14 cellular contexts compared by ENCODE assay signal in genomic region chr17:34153988-34154387, GRCh38.
DNase-seq lines count a peak whose midpoint lies in the region; ATAC-seq, FAIRE-seq and TF ChIP-seq lines count a peak whose summit lies in the region.
"Had no signal": no experiment of that assay in that cellular context is flagged by ENCODE, and none has a peak within 500 bp of the region (broad histone marks: within the 10 kb centered on the region; RNA-seq: fewer than 3 reads in every experiment).

No MANE protein-coding gene starts in this region.

- POLR2A ChIA-PET in WTC11 (lab: Charles Lee), result no interaction called here
- POLR2A ChIA-PET in H1 (lab: Charles Lee; ENCODE audit: partially characterized antibody), result interaction anchor here (0.8 to 5.9 kb wide), 3 partner anchors 13 to 1210 kb away, joined by 3 to 36 read pairs (median 5); no protein-coding TSS in a partner anchor

- no peak overlapping the region for H2AK5ac ChIP-seq in H9 (ENCODE audit: insufficient read length, low read length)
- H2AK5ac ChIP-seq in H1 (ENCODE audit: low read depth, low read length), result no peak overlapping the region

- H3K18ac ChIP-seq in H9 (ENCODE audit: insufficient read length, low read depth, low read length), result no peak overlapping the region
- no peak overlapping the region for H3K18ac ChIP-seq in H1 (ENCODE audit: extremely low read depth, low read length)

- H3K27ac Mint-ChIP-seq in H9 (no peak overlapping the region), WTC11 (no peak overlapping the region)
- H3K27ac Mint-ChIP-seq in stimulated activated effector memory CD8-positive, alpha-beta T cell treated with anti-CD3 and anti-CD28 coated beads, Interleukin-12 subunit alpha, Interleukin-12 subunit beta, amount 100 ng/mL, for 72 hours, result no peak overlapping the region
- H3K27ac Mint-ChIP-seq: CD8-positive, alpha-beta memory T cell had no signal

- intact Hi-C loops in heart left ventricle (cut with DNase I), result loop anchor here in 1 of 10 donors (10.0 kb wide), 1 partner anchor 59 kb away; no protein-coding TSS in a partner anchor

- H3F3A ChIP-seq in neural cell (ENCODE audit: insufficient read depth, low read length, poor library complexity, severe bottlenecking), result no peaks in the 10 kb centered on the region

- H3K4me1 Mint-ChIP-seq in H9 (peaks cover 58 to 62% of the 10 kb centered on the region in 2 experiments), WTC11 (peaks cover 73% of the 10 kb centered on the region)
- peaks cover 20% of the 10 kb centered on the region for H3K4me1 Mint-ChIP-seq in stimulated activated effector memory CD8-positive, alpha-beta T cell treated with anti-CD3 and anti-CD28 coated beads, Interleukin-12 subunit alpha, Interleukin-12 subunit beta, amount 100 ng/mL, for 72 hours

- WGBS in H9 (ENCODE audit: extremely low coverage, insufficient read length, low lambda C conversion rate), result no CpG with 5 or more reads among the region's 6 CpGs
- 89% methylated on average over 6 of the region's 6 CpGs; no CpG with 5 or more reads in 1 of the 2 experiments for WGBS in H1 (ENCODE audit: extremely low coverage in 1 of 2, insufficient coverage in 1 of 2, insufficient read length in 1 of 2, insufficient replicate concordance in 2 of 2, low coverage in 1 of 2, low lambda C conversion rate in 2 of 2, missing lambda C conversion rate in 1 of 2), 2 experiments
- 72 to 81% (median 78%) methylated on average over 6 of the region's 6 CpGs for whole genome bisulfite sequencing in heart left ventricle, 4 donors
- WGBS in tibial nerve, 2 donors, result 56 to 65% methylated on average over 6 of the region's 6 CpGs

- TF ChIP-seq POLR2A in H1 (IDR thresholded peaks at IDR 0.05; ENCODE audit: control extremely low read depth in 1 of 2, low read depth in 2 of 2, low read length in 2 of 2), result no peak
- TF ChIP-seq POLR2A in heart left ventricle (IDR thresholded peaks at IDR 0.05), result no peak
- no peak for TF ChIP-seq POLR2A in tibial nerve (IDR thresholded peaks at IDR 0.05)

- H3K56ac ChIP-seq in H9 (ENCODE audit: insufficient read length, low read depth, low read length), result no peak overlapping the region
- no peak overlapping the region for H3K56ac ChIP-seq in H1 (replicated peaks; ENCODE audit: insufficient read length, low read depth, low read length)

- no peak overlapping the region for H3T11ph ChIP-seq in H9 (ENCODE audit: low read length)

- H3K23me2 ChIP-seq in H9 (ENCODE audit: insufficient read length, low read depth, low read length, poor library complexity, severe bottlenecking) (peaks cover 7% of the 10 kb centered on the region), H1 (ENCODE audit: low read depth, low read length) (peaks cover 10% of the 10 kb centered on the region)

- H3K9me3 ChIP-seq in H9 (ENCODE audit: control insufficient read depth, low read depth, low read length), result no peaks in the 10 kb centered on the region
- no peaks in the 10 kb centered on the region for H3K9me3 ChIP-seq in H1 (ENCODE audit: insufficient read depth in 2 of 2, low read depth in 1 of 2, low read length in 1 of 2)
- H3K9me3 ChIP-seq in neural cell (ENCODE audit: low read length), result no peaks in the 10 kb centered on the region
- no peaks in the 10 kb centered on the region for H3K9me3 ChIP-seq in heart left ventricle
- no peaks in the 10 kb centered on the region for H3K9me3 ChIP-seq in tibial nerve
- H3K9me3 ChIP-seq: A549, BLaER1, Caco-2, HAP-1 had no signal

- FAIRE-seq in H1 (lab: Jason Lieb, UNC), result no peak
- FAIRE-seq: A549, HTR-8/SVneo had no signal

- H3K79me1 ChIP-seq in H9 (ENCODE audit: insufficient read depth, low read depth, low read length, poor library complexity, severe bottlenecking) (no peaks in the 10 kb centered on the region), H1 (ENCODE audit: low read depth, low read length) (no peaks in the 10 kb centered on the region)

- H3K36me3 Mint-ChIP-seq in H9 (ENCODE audit: insufficient read depth in 1 of 3, low read depth in 3 of 3), result peaks cover 0 to 15% (median 13%) of the 10 kb centered on the region in 3 experiments; a peak in 3 of 7 replicates
- H3K36me3 Mint-ChIP-seq in WTC11, result peaks cover 9% of the 10 kb centered on the region
- H3K36me3 Mint-ChIP-seq in stimulated activated effector memory CD8-positive, alpha-beta T cell treated with anti-CD3 and anti-CD28 coated beads, Interleukin-12 subunit alpha, Interleukin-12 subunit beta, amount 100 ng/mL, for 72 hours, result no peaks in the 10 kb centered on the region
- H3K36me3 Mint-ChIP-seq: CD8-positive, alpha-beta memory T cell had no signal

- no peak overlapping the region for H2AFZ ChIP-seq in H9 (ENCODE audit: low read length)
- H2AFZ ChIP-seq in H1 (ENCODE audit: low read length), result no peak overlapping the region
- H2AFZ ChIP-seq in neural cell (ENCODE audit: low read depth, low read length), result no peak overlapping the region

- no peaks in the 10 kb centered on the region for H4K20me1 ChIP-seq in H9 (ENCODE audit: control insufficient read depth, insufficient read depth, insufficient read length)
- H4K20me1 ChIP-seq in H1 (replicated peaks in 1 of 2; ENCODE audit: control insufficient read depth in 1 of 2, insufficient read depth in 2 of 2, low read length in 2 of 2), result no peaks in the 10 kb centered on the region
- H4K20me1 ChIP-seq in neural cell (ENCODE audit: insufficient read depth), result no peaks in the 10 kb centered on the region
- H4K20me1 ChIP-seq: BLaER1 had no signal

- no peaks in the 10 kb centered on the region for H3K79me2 ChIP-seq in H9 (ENCODE audit: insufficient read depth, low read length)
- H3K79me2 ChIP-seq in H1 (ENCODE audit: control insufficient read depth in 1 of 2, insufficient read depth in 2 of 2, low read length in 2 of 2), result 0 out of 4 replicates have a peak, but pooled peaks cover 0 to 2% of the 10 kb centered on the region in 2 experiments
- H3K79me2 ChIP-seq in neural cell (replicated peaks; ENCODE audit: insufficient read depth, low read length), result no peaks in the 10 kb centered on the region

- TF ChIP-seq EP300 in H1 (IDR thresholded peaks at IDR 0.05; ENCODE audit: borderline replicate concordance in 1 of 2, low read depth in 2 of 2, low read length in 2 of 2), result no peak
- no peak for TF ChIP-seq EP300 in neural cell (conservative IDR thresholded peaks at IDR 0.05; ENCODE audit: poor library complexity, severe bottlenecking)
- no peak for TF ChIP-seq EP300 in tibial nerve (IDR thresholded peaks at IDR 0.05)

- TF ChIP-seq CTCF in H9 (conservative IDR thresholded peaks at IDR 0.05) (no peak), WTC11 (IDR thresholded peaks at IDR 0.05) (no peak), H1 (IDR thresholded peaks at IDR 0.05; ENCODE audit: control extremely low read depth in 1 of 3, insufficient read depth in 1 of 3, low read depth in 1 of 3, low read length in 3 of 3) (no peak), neural cell (IDR thresholded peaks at IDR 0.05; ENCODE audit: poor library complexity, severe bottlenecking) (no peak), heart left ventricle (IDR thresholded peaks at IDR 0.05) (no peak), tibial nerve (IDR thresholded peaks at IDR 0.05) (no peak)

- H3K36me3 ChIP-seq in H1 (ENCODE audit: control insufficient read depth in 2 of 4, insufficient read depth in 4 of 4, low read length in 3 of 4), result no peaks in the 10 kb centered on the region
- no peaks in the 10 kb centered on the region for H3K36me3 ChIP-seq in neural cell (ENCODE audit: insufficient read depth, low read length)
- no peaks in the 10 kb centered on the region for H3K36me3 ChIP-seq in heart left ventricle
- H3K36me3 ChIP-seq in tibial nerve, result no peaks in the 10 kb centered on the region
- H3K36me3 ChIP-seq: BLaER1, HAP-1 had no signal

- H3K27ac ChIP-seq in H9 (ENCODE audit: insufficient read length, low read depth, low read length) (no peak overlapping the region), H1 (ENCODE audit: low read depth, low read length) (no peak overlapping the region), neural cell (ENCODE audit: low read length) (no peak overlapping the region), heart left ventricle (no peak overlapping the region), tibial nerve (no peak overlapping the region)
- H3K27ac ChIP-seq: A549, BLaER1 had no signal

- H2BK12ac ChIP-seq in H9 (ENCODE audit: insufficient read length, low read depth, low read length) (no peak overlapping the region), H1 (ENCODE audit: low read depth, low read length) (peak overlapping the region; percentile 100)

- no peak for DNase-seq in H9
- DNase-seq in WTC11 (ENCODE audit: low spot score), result no peak
- no peak for DNase-seq in H1 (ENCODE audit: low read depth in 1 of 2, low spot score in 2 of 2)
- no peak for DNase-seq in heart left ventricle
- DNase-seq in tibial nerve (ENCODE audit: low spot score in 2 of 2), result no peak
- DNase-seq in stimulated activated effector memory CD8-positive, alpha-beta T cell treated with anti-CD3 and anti-CD28 coated beads, Interleukin-12 subunit alpha, Interleukin-12 subunit beta, amount 100 ng/mL, for 72 hours (ENCODE audit: low spot score in 2 of 2), result no peak
- DNase-seq: Caco-2; CD8-positive, alpha-beta memory T cell had no signal

- H4K5ac ChIP-seq in H9 (ENCODE audit: insufficient read length, low read depth, low read length), result no peak overlapping the region
- H4K5ac ChIP-seq in H1 (ENCODE audit: insufficient read length, low read depth, low read length), result no peak overlapping the region

- H3K27me3 Mint-ChIP-seq in H9 (ENCODE audit: low read depth) (peaks cover 21% of the 10 kb centered on the region), WTC11 (ENCODE audit: low read depth) (peaks cover 14% of the 10 kb centered on the region)

- no peak overlapping the region for H3K23ac ChIP-seq in H9 (ENCODE audit: insufficient read length, low read depth, low read length)
- H3K23ac ChIP-seq in H1 (ENCODE audit: insufficient read length), result no peak overlapping the region

- H2BK15ac ChIP-seq in H9 (ENCODE audit: low read depth, low read length) (no peak overlapping the region), H1 (ENCODE audit: low read length) (0 out of 2 replicates have a peak overlapping the region, but pooled peaks have one; percentile 19)

- H4K8ac ChIP-seq in H9 (replicated peaks; ENCODE audit: insufficient read length, low read depth, low read length) (no peak overlapping the region), H1 (ENCODE audit: extremely low read depth, insufficient read depth, low read length) (no peak overlapping the region)

- H4K91ac ChIP-seq in H9 (ENCODE audit: insufficient read length, low read depth, low read length) (no peak overlapping the region), H1 (replicated peaks; ENCODE audit: insufficient read length, low read length) (no peak overlapping the region)

- no peak overlapping the region for H2BK120ac ChIP-seq in H9 (ENCODE audit: low read depth, low read length, poor library complexity, severe bottlenecking)
- no peak overlapping the region for H2BK120ac ChIP-seq in H1 (replicated peaks; ENCODE audit: low read depth, low read length)

- H3K4me3 ChIP-seq in H1 (ENCODE audit: extremely low read depth in 1 of 4, insufficient read depth in 2 of 4, low read depth in 3 of 4, low read length in 4 of 4) (no peak overlapping the region), neural cell (ENCODE audit: low read length) (no peak overlapping the region), heart left ventricle (no peak overlapping the region), tibial nerve (no peak overlapping the region)
- H3K4me3 ChIP-seq: A549, BLaER1, HAP-1 had no signal

- H3K4me3 Mint-ChIP-seq in H9, result no peak overlapping the region
- peak overlapping the region; percentile 85; the same call in 1 of the 2 replicates for H3K4me3 Mint-ChIP-seq in WTC11
- H3K4me3 Mint-ChIP-seq in stimulated activated effector memory CD8-positive, alpha-beta T cell treated with anti-CD3 and anti-CD28 coated beads, Interleukin-12 subunit alpha, Interleukin-12 subunit beta, amount 100 ng/mL, for 72 hours, result no peak overlapping the region
- H3K4me3 Mint-ChIP-seq: CD8-positive, alpha-beta memory T cell had no signal

- no peak overlapping the region for H2BK5ac ChIP-seq in H9 (ENCODE audit: insufficient read length, low read length)
- 0 out of 2 replicates have a peak overlapping the region, but pooled peaks have one; percentile 18 for H2BK5ac ChIP-seq in H1 (ENCODE audit: low read depth, low read length)

- TF ChIP-seq RAD21 in H1 (IDR thresholded peaks at IDR 0.05 in 1 of 2, conservative IDR thresholded peaks at IDR 0.05 in 1 of 2; ENCODE audit: low read depth in 2 of 2, low read length in 2 of 2) (no peak), neural cell (conservative IDR thresholded peaks at IDR 0.05) (no peak)

- H3K14ac ChIP-seq in H9 (ENCODE audit: insufficient read depth, low read length), result no peak overlapping the region
- H3K14ac ChIP-seq in H1 (ENCODE audit: insufficient read length), result no peak overlapping the region

- H3K4ac ChIP-seq in H9 (ENCODE audit: low read depth, low read length), result no peak overlapping the region
- H3K4ac ChIP-seq in H1 (replicated peaks; ENCODE audit: insufficient read length, low read depth, low read length), result no peak overlapping the region

- H2BK20ac ChIP-seq in H9 (ENCODE audit: low read depth, low read length, poor library complexity, severe bottlenecking) (no peak overlapping the region), H1 (ENCODE audit: low read length) (0 out of 2 replicates have a peak overlapping the region, but pooled peaks have one; percentile 9)

- H3K4me1 ChIP-seq in H9 (ENCODE audit: insufficient read depth, low read length) (peaks cover 32% of the 10 kb centered on the region), H1 (replicated peaks in 1 of 4; ENCODE audit: control insufficient read depth in 3 of 4, insufficient read depth in 4 of 4, low read length in 3 of 4) (peaks cover 19 to 37% (median 29%) of the 10 kb centered on the region in 4 experiments), heart left ventricle (peaks cover 0 to 10% (median 0%) of the 10 kb centered on the region in 12 donors), tibial nerve (peaks cover 0 to 14% (median 0%) of the 10 kb centered on the region in 4 donors)
- H3K4me1 ChIP-seq: A549, Caco-2 had no signal

- H3K9me3 Mint-ChIP-seq in H9 (peaks cover 6 to 8% of the 10 kb centered on the region in 2 experiments), WTC11 (peaks cover 14% of the 10 kb centered on the region)
- H3K9me3 Mint-ChIP-seq in stimulated activated effector memory CD8-positive, alpha-beta T cell treated with anti-CD3 and anti-CD28 coated beads, Interleukin-12 subunit alpha, Interleukin-12 subunit beta, amount 100 ng/mL, for 72 hours, result no peaks in the 10 kb centered on the region

- H3K9ac ChIP-seq in H9 (ENCODE audit: extremely low read depth, insufficient read length, low read length) (no peak overlapping the region), H1 (replicated peaks in 1 of 4; ENCODE audit: extremely low read depth in 1 of 4, low read depth in 3 of 4, low read length in 3 of 4) (no peak overlapping the region), neural cell (ENCODE audit: low read length) (no peak overlapping the region)
- H3K9ac ChIP-seq: BLaER1 had no signal

- CTCF ChIA-PET in WTC11 (lab: Charles Lee) (interaction anchor here (1.0 to 6.4 kb wide), 8 partner anchors 9 to 226 kb away, joined by 3 to 67 read pairs (median 10); no protein-coding TSS in a partner anchor), H1 (lab: Charles Lee; ENCODE audit: partially characterized antibody) (interaction anchor here (0.7 to 8.1 kb wide), 10 partner anchors 9 to 429 kb away, joined by 3 to 77 read pairs (median 19); no protein-coding TSS in a partner anchor)

- H3K4me2 ChIP-seq in H9 (ENCODE audit: insufficient read depth, insufficient read length, low read length) (peak overlapping the region; percentile 35), H1 (ENCODE audit: insufficient read depth in 1 of 2, low read depth in 2 of 2, low read length in 2 of 2) (peak overlapping the region in 1 of 2 experiments; percentile 82; a peak in 1 of 4 replicates), neural cell (ENCODE audit: low read length) (no peak overlapping the region)
- H3K4me2 ChIP-seq: A549 had no signal

- H3K9me2 ChIP-seq in neural cell (ENCODE audit: insufficient read depth, low read length), result no peaks in the 10 kb centered on the region

- ATAC-seq in WTC11, result no peak
- ATAC-seq in HG02642 (IDR thresholded peaks at IDR 0.05; ENCODE audit: poor library complexity, unreplicated experiment), result no peak
- no peak for ATAC-seq in heart left ventricle
- no peak for ATAC-seq in stimulated activated effector memory CD8-positive, alpha-beta T cell treated with anti-CD3 and anti-CD28 coated beads, Interleukin-12 subunit alpha, Interleukin-12 subunit beta, amount 100 ng/mL, for 72 hours
- ATAC-seq: A549 had no signal

- H3K27me3 ChIP-seq in H9 (ENCODE audit: insufficient read depth, low read length) (no peaks in the 10 kb centered on the region; the same call in 1 of the 2 replicates), H1 (replicated peaks in 1 of 4; ENCODE audit: control insufficient read depth in 3 of 4, extremely low read depth in 1 of 4, insufficient read depth in 3 of 4, low read length in 3 of 4) (peaks cover 0 to 15% (median 12%) of the 10 kb centered on the region in 4 experiments; a peak in 3 of 7 replicates), neural cell (ENCODE audit: insufficient read depth, low read depth, low read length) (peaks cover 28% of the 10 kb centered on the region), heart left ventricle (peaks cover 25 to 57% (median 35%) of the 10 kb centered on the region in 9 donors), tibial nerve (peaks cover 0 to 42% of the 10 kb centered on the region in 2 donors)
- H3K27me3 ChIP-seq: BLaER1 had no signal
